Comparison of ENCODE assay signal across 11 cellular contexts in genomic region chr4:141771889-141772830, GRCh38.
A peak's percentile ranks its signal among the peaks of the same experiment; 100 is the strongest.
DNase-seq lines count a peak whose midpoint lies in the region; ATAC-seq and TF ChIP-seq lines count a peak whose summit lies in the region.
"Had no signal": no experiment of that assay in that cellular context is flagged by ENCODE, and none has a peak within 500 bp of the region (broad histone marks: within the 10 kb centered on the region; RNA-seq: fewer than 3 reads in every experiment).

No MANE protein-coding gene starts in this region.

- ATAC-seq in GM19351 (IDR thresholded peaks at IDR 0.05; ENCODE audit: unreplicated experiment) (peak; percentile 92), HG02938 (IDR thresholded peaks at IDR 0.05; ENCODE audit: unreplicated experiment) (peak; percentile 52), T-helper 17 cell (no peak)
- ATAC-seq in activated CD8-positive, alpha-beta T cell treated with anti-CD3 and anti-CD28 coated beads, Interleukin-2, amount 10 ng/mL, durations not matched to agents 7 days and 5 days: no peak
- ATAC-seq: right cardiac atrium had no signal

- no peaks in the 10 kb centered on the region for H3K36me3 Mint-ChIP-seq in T-helper 17 cell (ENCODE audit: low read depth)
- no peaks in the 10 kb centered on the region for H3K36me3 Mint-ChIP-seq in activated CD8-positive, alpha-beta T cell treated with anti-CD3 and anti-CD28 coated beads, Interleukin-2, amount 10 ng/mL, durations not matched to agents 7 days and 5 days (ENCODE audit: low read depth)

- DNase-seq in GM12865 (ENCODE audit: low read depth) (peak; percentile 87), T-helper 17 cell (no peak), NCI-H1436 (lab: John Stamatoyannopoulos, UW) (no peak), GF-D8 (lab: John Stamatoyannopoulos, UW) (no peak), NCI-H2227 (lab: John Stamatoyannopoulos, UW; ENCODE audit: unreplicated experiment) (no peak)
- DNase-seq in activated CD8-positive, alpha-beta T cell treated with anti-CD3 and anti-CD28 coated beads, Interleukin-2, amount 10 ng/mL, durations not matched to agents 7 days and 5 days: no peak
- DNase-seq: GOT3, Peyer's patch, right cardiac atrium had no signal

- peaks cover 15% of the 10 kb centered on the region for H3K27me3 Mint-ChIP-seq in T-helper 17 cell
- no peaks in the 10 kb centered on the region for H3K27me3 Mint-ChIP-seq in activated CD8-positive, alpha-beta T cell treated with anti-CD3 and anti-CD28 coated beads, Interleukin-2, amount 10 ng/mL, durations not matched to agents 7 days and 5 days (ENCODE audit: low read depth)

- peaks cover 10% of the 10 kb centered on the region for H3K4me1 Mint-ChIP-seq in T-helper 17 cell
- peaks cover 4% of the 10 kb centered on the region for H3K4me1 Mint-ChIP-seq in activated CD8-positive, alpha-beta T cell treated with anti-CD3 and anti-CD28 coated beads, Interleukin-2, amount 10 ng/mL, durations not matched to agents 7 days and 5 days (ENCODE audit: low read depth)

- H3K27ac Mint-ChIP-seq in T-helper 17 cell: peak overlapping the region; percentile 21
- H3K27ac Mint-ChIP-seq in activated CD8-positive, alpha-beta T cell treated with anti-CD3 and anti-CD28 coated beads, Interleukin-2, amount 10 ng/mL, durations not matched to agents 7 days and 5 days: no peak overlapping the region

- no peaks in the 10 kb centered on the region for H3K9me3 ChIP-seq in T-helper 17 cell (ENCODE audit: control insufficient read depth, low read length, poor library complexity, severe bottlenecking)
- H3K9me3 ChIP-seq: Peyer's patch had no signal

- CTCF ChIA-PET in activated CD8-positive, alpha-beta T cell treated with anti-CD3 and anti-CD28 coated beads, Interleukin-2, amount 10 ng/mL, durations not matched to agents 7 days and 5 days (lab: Charles Lee): no interaction called here

- H3K9me3 Mint-ChIP-seq in activated CD8-positive, alpha-beta T cell treated with anti-CD3 and anti-CD28 coated beads, Interleukin-2, amount 10 ng/mL, durations not matched to agents 7 days and 5 days (ENCODE audit: insufficient read depth): no peaks in the 10 kb centered on the region

- TF ChIP-seq CTCF in GM12865 (IDR thresholded peaks at IDR 0.05; ENCODE audit: insufficient read depth, low read depth, low read length, missing control alignments): no peak

- POLR2A ChIA-PET in activated CD8-positive, alpha-beta T cell treated with anti-CD3 and anti-CD28 coated beads, Interleukin-2, amount 10 ng/mL, durations not matched to agents 7 days and 5 days (lab: Charles Lee): no interaction called here

- peak overlapping the region; percentile 38 for H3K4me3 ChIP-seq in GM12865 (ENCODE audit: low read depth, low read length)
- H3K4me3 ChIP-seq: Peyer's patch had no signal

- H3K4me3 Mint-ChIP-seq in T-helper 17 cell: peak overlapping the region; percentile 50
- H3K4me3 Mint-ChIP-seq in activated CD8-positive, alpha-beta T cell treated with anti-CD3 and anti-CD28 coated beads, Interleukin-2, amount 10 ng/mL, durations not matched to agents 7 days and 5 days: no peak overlapping the region

Comparison
In these comparisons a context has a peak if more than half of its experiments do, and no peak if none do; other contexts are left out.
1. ATAC-seq: peak in GM19351 (single experiment) and HG02938 (single experiment); none in T-helper 17 cell (single experiment) and activated CD8-positive, alpha-beta T cell treated with anti-CD3 and anti-CD28 coated beads, Interleukin-2, amount 10 ng/mL, durations not matched to agents 7 days and 5 days (single experiment).